14 cellular contexts compared by ENCODE assay signal in the genomic region with DNA sequence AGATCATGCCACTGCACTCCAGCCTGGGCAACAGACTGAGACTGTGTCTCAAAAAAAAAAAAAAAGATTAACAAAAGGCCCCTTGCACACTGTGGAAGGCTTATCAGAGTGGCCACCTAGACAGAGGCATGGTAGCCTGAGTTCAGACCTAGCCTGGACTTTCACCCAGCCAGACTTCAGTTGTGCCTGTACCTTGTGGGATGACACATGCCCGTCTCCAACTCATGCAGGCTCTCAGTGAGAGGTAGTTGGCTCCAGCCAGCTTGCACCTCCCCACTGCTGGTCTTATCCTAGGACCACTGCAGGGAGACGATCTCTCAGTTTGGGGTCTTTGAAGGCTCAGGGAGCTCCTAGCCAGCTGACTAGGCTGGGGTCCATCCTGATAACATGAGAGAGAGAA. TPM values are rescaled to one million over a fixed set of nuclear protein-coding genes. Genes with fewer than 3 reads are reported as not detected.
A peak's percentile ranks its signal among the peaks of the same experiment; 100 is the strongest.
DNase-seq lines count a peak whose midpoint lies in the region; ATAC-seq and TF ChIP-seq lines count a peak whose summit lies in the region.
"Had no signal": no experiment of that assay in that cellular context is flagged by ENCODE, and none has a peak within 500 bp of the region (broad histone marks: within the 10 kb centered on the region; RNA-seq: fewer than 3 reads in every experiment).

No MANE protein-coding gene starts in this region.

- intact Hi-C loops in dendritic cell treated with granulocyte-macrophage colony-stimulating factor and Interleukin-4, amounts not matched to agents 40 ng/mL and 50 ng/mL, for 4 days (cut with micrococcal nuclease), result loop anchor here (5.0 kb wide), 1 partner anchor 35 kb away; no protein-coding TSS in a partner anchor

- H3K79me2 ChIP-seq in OCI-LY1 (ENCODE audit: insufficient read depth, low read length), result peaks cover 49% of the 10 kb centered on the region

- H3K9me3 Mint-ChIP-seq in CD4-positive, CD25-positive, alpha-beta regulatory T cell, result no peaks in the 10 kb centered on the region
- H3K9me3 Mint-ChIP-seq in dendritic cell treated with granulocyte-macrophage colony-stimulating factor and Interleukin-4, amounts not matched to agents 40 ng/mL and 50 ng/mL, for 4 days, result no peaks in the 10 kb centered on the region

- TF ChIP-seq CTCF in OCI-LY1 (IDR thresholded peaks at IDR 0.05; ENCODE audit: low read length), result no peak
- no peak for TF ChIP-seq CTCF in neutrophil (IDR thresholded peaks at IDR 0.05)

- no peaks in the 10 kb centered on the region for H3K27me3 ChIP-seq in CD4-positive, CD25-positive, alpha-beta regulatory T cell (ENCODE audit: control insufficient read depth, insufficient read depth, low read length)
- H3K27me3 ChIP-seq in OCI-LY1 (ENCODE audit: insufficient read depth, low read length), result no peaks in the 10 kb centered on the region
- H3K27me3 ChIP-seq in neutrophil, result no peaks in the 10 kb centered on the region
- H3K27me3 ChIP-seq: gastrocnemius medialis, Peyer's patch had no signal

- DNase-seq in CD4-positive, CD25-positive, alpha-beta regulatory T cell, result no peak
- DNase-seq in stimulated activated CD4-positive, alpha-beta T cell treated with anti-CD3 and anti-CD28 coated beads, Interleukin-15, amount 100 ng/mL, for 24 hours, result no peak
- DNase-seq in AG08395 (ENCODE audit: low spot score), result no peak
- DNase-seq: activated gamma-delta T cell, gastrocnemius medialis, NCI-H345, right cardiac atrium had no signal

- peaks cover 72% of the 10 kb centered on the region for H3K4me1 ChIP-seq in CD4-positive, CD25-positive, alpha-beta regulatory T cell (ENCODE audit: control insufficient read depth, insufficient read depth, low read length, poor library complexity, severe bottlenecking)
- H3K4me1 ChIP-seq in OCI-LY1 (ENCODE audit: insufficient read depth, low read length, severe bottlenecking) (peaks cover 73% of the 10 kb centered on the region), neutrophil (ENCODE audit: control insufficient read depth in 1 of 2, insufficient read depth in 1 of 2, low read depth in 1 of 2, low read length in 1 of 2) (peaks cover 93 to 95% of the 10 kb centered on the region in 2 experiments)

- no peaks in the 10 kb centered on the region for H4K20me1 ChIP-seq in OCI-LY1 (ENCODE audit: insufficient read depth, low read length)

- H3K9me2 ChIP-seq in OCI-LY1 (ENCODE audit: low read depth, low read length), result no peaks in the 10 kb centered on the region

- H3K27ac ChIP-seq in CD4-positive, CD25-positive, alpha-beta regulatory T cell (ENCODE audit: insufficient read depth, low read length, poor library complexity, severe bottlenecking), result peak overlapping the region; percentile 88
- peak overlapping the region; percentile 95 for H3K27ac ChIP-seq in OCI-LY1 (ENCODE audit: low read depth, low read length, poor library complexity, severe bottlenecking)
- H3K27ac ChIP-seq in neutrophil, result peak overlapping the region; percentile 99
- H3K27ac ChIP-seq: VCaP had no signal

- H3K27me3 Mint-ChIP-seq in CD4-positive, CD25-positive, alpha-beta regulatory T cell, result no peaks in the 10 kb centered on the region
- no peaks in the 10 kb centered on the region for H3K27me3 Mint-ChIP-seq in dendritic cell treated with granulocyte-macrophage colony-stimulating factor and Interleukin-4, amounts not matched to agents 40 ng/mL and 50 ng/mL, for 4 days

- H3K4me2 ChIP-seq in OCI-LY1 (ENCODE audit: low read length), result peak overlapping the region; percentile 18; the same call in 1 of the 2 replicates

- H3F3A ChIP-seq in OCI-LY1 (ENCODE audit: insufficient read depth, low read length), result peaks cover 7% of the 10 kb centered on the region; the same call in 1 of the 2 replicates

- no peaks in the 10 kb centered on the region for H3K9me3 ChIP-seq in CD4-positive, CD25-positive, alpha-beta regulatory T cell (ENCODE audit: control insufficient read depth in 2 of 2, low read length in 2 of 2)
- H3K9me3 ChIP-seq in OCI-LY1 (ENCODE audit: low read length) (no peaks in the 10 kb centered on the region), neutrophil (no peaks in the 10 kb centered on the region)
- H3K9me3 ChIP-seq: gastrocnemius medialis, Peyer's patch had no signal

- peak overlapping the region in 2 of 4 donors; percentile 22 to 77 for H3K4me3 Mint-ChIP-seq in CD4-positive, CD25-positive, alpha-beta regulatory T cell
- no peak overlapping the region for H3K4me3 Mint-ChIP-seq in dendritic cell treated with granulocyte-macrophage colony-stimulating factor and Interleukin-4, amounts not matched to agents 40 ng/mL and 50 ng/mL, for 4 days

- H3K27ac Mint-ChIP-seq in CD4-positive, CD25-positive, alpha-beta regulatory T cell, result peak overlapping the region; percentile 94 to 99 (median 98)
- peak overlapping the region; percentile 73 for H3K27ac Mint-ChIP-seq in dendritic cell treated with granulocyte-macrophage colony-stimulating factor and Interleukin-4, amounts not matched to agents 40 ng/mL and 50 ng/mL, for 4 days

- H3K36me3 ChIP-seq in CD4-positive, CD25-positive, alpha-beta regulatory T cell (ENCODE audit: control insufficient read depth, insufficient read depth, low read length), result peaks cover 10% of the 10 kb centered on the region
- H3K36me3 ChIP-seq in OCI-LY1 (ENCODE audit: insufficient read depth, low read length) (peaks cover 11% of the 10 kb centered on the region; the same call in 1 of the 2 replicates), neutrophil (no peaks in the 10 kb centered on the region)
- H3K36me3 ChIP-seq: gastrocnemius medialis, Peyer's patch had no signal

- H2AFZ ChIP-seq in OCI-LY1 (ENCODE audit: low read length), result no peak overlapping the region

- peaks cover 18 to 78% (median 49%) of the 10 kb centered on the region in 4 donors for H3K4me1 Mint-ChIP-seq in CD4-positive, CD25-positive, alpha-beta regulatory T cell
- peaks cover 72% of the 10 kb centered on the region for H3K4me1 Mint-ChIP-seq in dendritic cell treated with granulocyte-macrophage colony-stimulating factor and Interleukin-4, amounts not matched to agents 40 ng/mL and 50 ng/mL, for 4 days (ENCODE audit: low read depth)

- H3K4me3 ChIP-seq in CD4-positive, CD25-positive, alpha-beta regulatory T cell (ENCODE audit: low read depth, low read length), result no peak overlapping the region
- H3K4me3 ChIP-seq in OCI-LY1 (ENCODE audit: low read depth, low read length, poor library complexity, severe bottlenecking) (no peak overlapping the region), neutrophil (ENCODE audit: low read depth in 1 of 2, low read length in 1 of 2) (peak overlapping the region; percentile 27 to 33)
- H3K4me3 ChIP-seq: gastrocnemius medialis, Peyer's patch had no signal

- ATAC-seq in CD4-positive, CD25-positive, alpha-beta regulatory T cell (ENCODE audit: low read depth in 2 of 2), result no peak
- ATAC-seq in GM21360 (IDR thresholded peaks at IDR 0.05; ENCODE audit: unreplicated experiment), result no peak
- no peak for ATAC-seq in HG03095 (IDR thresholded peaks at IDR 0.05; ENCODE audit: unreplicated experiment)
- ATAC-seq: gastrocnemius medialis, right cardiac atrium had no signal

- H3K36me3 Mint-ChIP-seq in CD4-positive, CD25-positive, alpha-beta regulatory T cell, result peaks cover 4% of the 10 kb centered on the region
- peaks cover 12% of the 10 kb centered on the region for H3K36me3 Mint-ChIP-seq in dendritic cell treated with granulocyte-macrophage colony-stimulating factor and Interleukin-4, amounts not matched to agents 40 ng/mL and 50 ng/mL, for 4 days (ENCODE audit: low read depth)

- H3K9ac ChIP-seq in OCI-LY1 (ENCODE audit: low read length), result peak overlapping the region; percentile 8; the same call in 1 of the 2 replicates

RNA-seq across cellular contexts. Expression of gene GATAD2A, which starts 52.2 kb away (rescaled TPM):
- total RNA-seq in CD4-positive, CD25-positive, alpha-beta regulatory T cell, result 134 TPM
- 10 to 100 TPM in 1 of 4 donors, 1 to 10 TPM in 3; 8.1 to 13.9 (median 9.7) TPM for polyA plus RNA-seq in CD4-positive, CD25-positive, alpha-beta regulatory T cell

RNA-seq across cellular contexts. Expression of gene TSSK6, which starts 57.7 kb away (rescaled TPM):
- 6.2 TPM for total RNA-seq in CD4-positive, CD25-positive, alpha-beta regulatory T cell
- polyA plus RNA-seq in CD4-positive, CD25-positive, alpha-beta regulatory T cell, result 1 to 10 TPM; 1.6 to 3.0 (median 1.8) TPM

RNA-seq across cellular contexts. Expression of gene NDUFA13, which starts 58.3 kb away (rescaled TPM):
- 196 TPM for total RNA-seq in CD4-positive, CD25-positive, alpha-beta regulatory T cell
- 100 to 1,000 TPM; 358 to 453 (median 400) TPM for polyA plus RNA-seq in CD4-positive, CD25-positive, alpha-beta regulatory T cell

Comparison
In these comparisons a context has a peak if more than half of its experiments do, and no peak if none do; other contexts are left out.
1. H3K4me3 ChIP-seq: peak in neutrophil (2 of 2); none in CD4-positive, CD25-positive, alpha-beta regulatory T cell (single experiment) and OCI-LY1 (single experiment).
2. Peak in every context shown above with its lines, with median percentiles within 50 percentile points of each other: H3K27ac ChIP-seq.